8 cellular contexts compared by ENCODE assay signal in the genomic region with DNA sequence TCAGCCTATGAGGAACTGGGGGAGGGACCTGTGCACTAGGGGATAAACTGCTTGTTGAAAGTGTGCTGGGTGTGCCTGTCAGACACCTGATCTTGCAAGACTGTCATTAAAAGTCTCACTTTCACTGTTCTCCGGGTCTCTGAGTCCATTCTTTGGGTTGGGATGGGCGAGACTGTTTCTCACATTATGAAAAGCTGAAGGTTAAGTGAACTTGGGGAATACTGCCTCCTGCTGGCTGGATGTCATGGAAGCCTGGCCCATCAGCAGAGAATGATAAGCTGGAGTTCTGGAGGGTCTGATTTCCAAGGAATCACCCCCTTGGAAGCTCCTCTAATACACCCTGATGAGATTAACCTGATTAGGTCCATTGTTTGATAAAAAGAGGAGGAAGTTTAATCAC.
DNase-seq lines count a peak whose midpoint lies in the region; ATAC-seq and TF ChIP-seq lines count a peak whose summit lies in the region.

No MANE protein-coding gene starts in this region.

- ATAC-seq in GM19452 (IDR thresholded peaks at IDR 0.05; ENCODE audit: unreplicated experiment) = no peak
- ATAC-seq in GM18858 (IDR thresholded peaks at IDR 0.05; ENCODE audit: unreplicated experiment) = no peak

- intact Hi-C loops in head of caudate nucleus (cut with DNase I) = no loop called here

- DNase-seq in CD1c-positive myeloid dendritic cell (ENCODE audit: extremely low spot score) = peak; percentile 64
- DNase-seq in activated T-cell treated with anti-CD3 and anti-CD28 coated beads for 24 hours (ENCODE audit: low read depth) = peak; percentile 60
- peak in 27 of 42 donors; percentile 5 to 75 (median 32) for DNase-seq in head of caudate nucleus
- DNase-seq in stimulated activated CD4-positive, alpha-beta T cell treated with anti-CD3 and anti-CD28 coated beads, TNF-alpha, amount 100 ng/mL, for 24 hours (ENCODE audit: low read depth in 3 of 3) = peak; percentile 35 to 60 (median 54)
- DNase-seq in DMS153 treated with DMSO at 0.1 percent for 48 hours (lab: John Stamatoyannopoulos, UW; ENCODE audit: unreplicated experiment) = no peak

- peak; percentile 66 for TF ChIP-seq CTCF in LNCAP (IDR thresholded peaks at IDR 0.05)
